In genomic region chr9:109972026-109973005, GRCh38 we compare ENCODE assay signal across 1 cellular context.
TF ChIP-seq lines count a peak whose summit lies in the region.

No MANE protein-coding gene starts in this region.

TF ChIP-seq in GM12878, 131 proteins besides CTCF, POLR2A, EP300 and RAD21 (continued from another document):
- TF ChIP-seq ZNF592 (IDR thresholded peaks at IDR 0.05) (no peak), YY1 (IDR thresholded peaks at IDR 0.05; ENCODE audit: low read depth, low read length) (0 out of 2 replicates have a peak, but pooled peaks have one; percentile 14), BHLHE40 (IDR thresholded peaks at IDR 0.05; ENCODE audit: borderline replicate concordance in 1 of 2, low read depth in 2 of 2, low read length in 1 of 2) (peak in 1 of 2 experiments; percentile 36; a peak in 1 of 4 replicates), NBN (IDR thresholded peaks at IDR 0.05) (peak; percentile 62; the same call in 1 of the 2 replicates), MLLT1 (IDR thresholded peaks at IDR 0.05) (peak; percentile 61), POLR2AphosphoS5 (IDR thresholded peaks at IDR 0.05; ENCODE audit: low read length) (0 out of 2 replicates have a peak, but pooled peaks have one; percentile 28)
